ENCODE assay signal across 9 cellular contexts in the genomic region with DNA sequence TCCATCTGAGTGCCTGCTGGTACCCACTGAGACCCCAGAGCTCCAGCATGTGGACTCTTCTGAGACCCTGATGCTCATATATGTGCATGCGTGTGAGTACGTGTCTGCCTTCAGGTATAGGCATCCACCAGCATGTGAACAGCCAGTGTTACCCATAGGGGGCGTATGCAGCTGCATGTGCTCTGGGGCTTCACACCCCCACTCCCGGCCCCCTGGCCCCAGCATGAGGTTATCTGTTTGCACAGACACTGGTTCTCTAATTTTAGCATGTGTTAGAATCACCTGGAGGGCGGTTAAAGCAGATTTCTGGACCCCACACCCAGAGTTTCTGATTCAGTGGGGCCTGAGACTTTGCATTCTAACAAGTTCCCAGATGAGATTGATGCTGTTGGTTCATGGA. TPM values are rescaled to one million over a fixed set of nuclear protein-coding genes. Genes with fewer than 3 reads are reported as not detected.
DNase-seq lines count a peak whose midpoint lies in the region; ATAC-seq and TF ChIP-seq lines count a peak whose summit lies in the region.
"Had no signal": no experiment of that assay in that cellular context is flagged by ENCODE, and none has a peak within 500 bp of the region (broad histone marks: within the 10 kb centered on the region; RNA-seq: fewer than 3 reads in every experiment).

No MANE protein-coding gene starts in this region.

- no peak overlapping the region for H3K27ac Mint-ChIP-seq in glutamatergic neuron (ENCODE audit: unreplicated experiment)
- H3K27ac Mint-ChIP-seq: activated naive CD4-positive, alpha-beta T cell treated with anti-CD3 and anti-CD28 coated beads, Interleukin-2, amount 50 U/mL, for 24 hours had no signal

- H3K36me3 ChIP-seq in H7 (replicated peaks; ENCODE audit: control insufficient read depth, insufficient read depth, low read length) (no peaks in the 10 kb centered on the region), adrenal gland (replicated peaks in 1 of 2) (no peaks in the 10 kb centered on the region)

- no peaks in the 10 kb centered on the region for H3K9me3 ChIP-seq in adrenal gland (replicated peaks in 1 of 3)

- no peak for TF ChIP-seq POLR2A in adrenal gland (IDR thresholded peaks at IDR 0.05)

- DNase-seq in H7 (peak; percentile 87), glutamatergic neuron (no peak), adrenal gland (no peak)
- peak; percentile 71 for DNase-seq in activated CD4-positive, alpha-beta T cell treated with anti-CD3 and anti-CD28 coated beads for 48 hours
- DNase-seq in stimulated activated CD8-positive, alpha-beta memory T cell treated with anti-CD3 and anti-CD28 coated beads, Interleukin-4, amount 100 ng/mL, for 24 hours (ENCODE audit: low read depth), result peak; percentile 24

- no peak overlapping the region for H3K4me3 Mint-ChIP-seq in glutamatergic neuron (ENCODE audit: unreplicated experiment)
- H3K4me3 Mint-ChIP-seq: activated naive CD4-positive, alpha-beta T cell treated with anti-CD3 and anti-CD28 coated beads, Interleukin-2, amount 50 U/mL, for 24 hours had no signal

- intact Hi-C loops in adrenal gland (cut with DNase I), result no loop called here

- no peak overlapping the region for H3K4me3 ChIP-seq in H7 (ENCODE audit: insufficient read depth, low read depth, low read length)
- H3K4me3 ChIP-seq in adrenal gland, result no peak overlapping the region

- H3K27ac ChIP-seq in 22Rv1 (no peak overlapping the region), adrenal gland (no peak overlapping the region)

- H3K4me1 Mint-ChIP-seq in glutamatergic neuron (ENCODE audit: low read depth, unreplicated experiment), result peaks cover 17% of the 10 kb centered on the region

- H3K36me3 Mint-ChIP-seq in glutamatergic neuron (ENCODE audit: unreplicated experiment), result peaks cover 4% of the 10 kb centered on the region
- H3K36me3 Mint-ChIP-seq: activated naive CD4-positive, alpha-beta T cell treated with anti-CD3 and anti-CD28 coated beads, Interleukin-2, amount 50 U/mL, for 24 hours had no signal

- peaks cover 5% of the 10 kb centered on the region for H3K9me3 Mint-ChIP-seq in glutamatergic neuron (ENCODE audit: unreplicated experiment)
- H3K9me3 Mint-ChIP-seq: activated naive CD4-positive, alpha-beta T cell treated with anti-CD3 and anti-CD28 coated beads, Interleukin-2, amount 50 U/mL, for 24 hours had no signal

- H3K27me3 ChIP-seq in H7 (ENCODE audit: control insufficient read depth, insufficient read depth, low read length), result no peaks in the 10 kb centered on the region
- H3K27me3 ChIP-seq in adrenal gland, result no peaks in the 10 kb centered on the region

- H3K4me1 ChIP-seq in adrenal gland (replicated peaks in 1 of 2), result peaks cover 0 to 7% of the 10 kb centered on the region in 2 donors

- H3K27me3 Mint-ChIP-seq in glutamatergic neuron (ENCODE audit: unreplicated experiment), result peaks cover 7% of the 10 kb centered on the region
- H3K27me3 Mint-ChIP-seq: activated naive CD4-positive, alpha-beta T cell treated with anti-CD3 and anti-CD28 coated beads, Interleukin-2, amount 50 U/mL, for 24 hours had no signal

- WGBS in adrenal gland, 4 donors, result 61 to 93% (median 81%) methylated on average over 2 to 5 of the region's 5 CpGs

- no peak for ATAC-seq in HG02885 (IDR thresholded peaks at IDR 0.05; ENCODE audit: poor library complexity, unreplicated experiment)
- no peak for ATAC-seq in HG02981 (IDR thresholded peaks at IDR 0.05; ENCODE audit: unreplicated experiment)

- TF ChIP-seq CTCF in 22Rv1 (IDR thresholded peaks at IDR 0.05) (peak; percentile 73), glutamatergic neuron (IDR thresholded peaks at IDR 0.05; ENCODE audit: partially characterized antibody, unreplicated experiment) (peak; percentile 51), adrenal gland (IDR thresholded peaks at IDR 0.05) (peak in 2 of 6 experiments; percentile 11 to 16)

RNA-seq across cellular contexts. Expression of a gene that starts 0.8 kb away (rescaled TPM):
- total RNA-seq in H7 (2014; rRNA removed; shearing (Covaris generic)), result not detected in 2 replicates
- total RNA-seq in glutamatergic neuron (ENCODE audit: unreplicated experiment) (0.12 TPM), adrenal gland (1 to 10 TPM in 4 of 8 donors, under 1 TPM in 4; 0.39 to 2.7 (median 1.3) TPM)
- 1 to 10 TPM in 1 of 3 donors, under 1 TPM in 2; 0.68 to 1.4 (median 0.97) TPM for polyA plus RNA-seq in adrenal gland

RNA-seq across cellular contexts. Expression of a gene that starts 27.0 kb away (rescaled TPM):
- 34.2 and 58.3 TPM in 2 replicates for total RNA-seq in H7 (2014; rRNA removed; shearing (Covaris generic))
- 28.6 TPM for total RNA-seq in glutamatergic neuron (ENCODE audit: unreplicated experiment)
- 10 to 100 TPM; 34.3 to 70.7 (median 49.7) TPM for total RNA-seq in adrenal gland
- polyA plus RNA-seq in adrenal gland, result 10 to 100 TPM; 10.4 to 69.1 (median 11.3) TPM

Comparison
In these comparisons a context has a peak if more than half of its experiments do, and no peak if none do; other contexts are left out.
1. DNase-seq: peak in H7 (single experiment), activated CD4-positive, alpha-beta T cell treated with anti-CD3 and anti-CD28 coated beads for 48 hours (single experiment) and stimulated activated CD8-positive, alpha-beta memory T cell treated with anti-CD3 and anti-CD28 coated beads, Interleukin-4, amount 100 ng/mL, for 24 hours (single experiment); none in glutamatergic neuron (single experiment) and adrenal gland (0 of 7).